17 cellular contexts compared by ENCODE assay signal in genomic region chr6:18021166-18021850, GRCh38. TPM values are rescaled to one million over a fixed set of nuclear protein-coding genes. Genes with fewer than 3 reads are reported as not detected.
DNase-seq lines count a peak whose midpoint lies in the region; ATAC-seq, FAIRE-seq and TF ChIP-seq lines count a peak whose summit lies in the region.
"Had no signal": no experiment of that assay in that cellular context is flagged by ENCODE, and none has a peak within 500 bp of the region (broad histone marks: within the 10 kb centered on the region; RNA-seq: fewer than 3 reads in every experiment).

No MANE protein-coding gene starts in this region.

- H2BK12ac ChIP-seq in H9 (ENCODE audit: insufficient read length, low read depth, low read length), result no peak overlapping the region

- H2AK5ac ChIP-seq in H9 (ENCODE audit: insufficient read length, low read length), result no peak overlapping the region

- H4K91ac ChIP-seq in H9 (ENCODE audit: insufficient read length, low read depth, low read length), result no peak overlapping the region

- no peak overlapping the region; the same call in 1 of the 2 replicates for H3K14ac ChIP-seq in H9 (ENCODE audit: insufficient read depth, low read length)

- TF ChIP-seq POLR2A in H54 (IDR thresholded peaks at IDR 0.05; ENCODE audit: low read depth, low read length), result no peak

- CTCF ChIA-PET in Panc1 (lab: Charles Lee), result no interaction called here

- H3K9me3 ChIP-seq in H9 (ENCODE audit: control insufficient read depth, low read depth, low read length) (no peaks in the 10 kb centered on the region), Panc1 (ENCODE audit: control insufficient read depth, insufficient read depth, low read depth, low read length) (no peaks in the 10 kb centered on the region)
- H3K9me3 ChIP-seq: SJCRH30 had no signal

- H3K36me3 Mint-ChIP-seq in H9 (ENCODE audit: insufficient read depth in 1 of 3, low read depth in 3 of 3), result peaks cover 0 to 11% (median 2%) of the 10 kb centered on the region in 3 experiments; a peak in 3 of 7 replicates
- H3K36me3 Mint-ChIP-seq in nephron (ENCODE audit: low read depth), result no peaks in the 10 kb centered on the region
- H3K36me3 Mint-ChIP-seq: CD4-positive, CD25-positive, alpha-beta regulatory T cell had no signal

- no peak overlapping the region; a peak in 1 of 5 replicates for H3K4me3 Mint-ChIP-seq in H9
- no peak overlapping the region for H3K4me3 Mint-ChIP-seq in nephron
- H3K4me3 Mint-ChIP-seq: CD4-positive, CD25-positive, alpha-beta regulatory T cell had no signal

- no peak for FAIRE-seq in H54 (lab: Jason Lieb, UNC)

- H2BK5ac ChIP-seq in H9 (ENCODE audit: insufficient read length, low read length), result no peak overlapping the region

- H3K4me1 ChIP-seq in H9 (ENCODE audit: insufficient read depth, low read length) (peaks cover 8% of the 10 kb centered on the region), Panc1 (ENCODE audit: control insufficient read depth, insufficient read depth, low read length) (no peaks in the 10 kb centered on the region)
- H3K4me1 ChIP-seq: SJCRH30 had no signal

- H3K27me3 ChIP-seq in H9 (ENCODE audit: insufficient read depth, low read length) (no peaks in the 10 kb centered on the region), Panc1 (ENCODE audit: control insufficient read depth, insufficient read depth, low read length) (no peaks in the 10 kb centered on the region)
- H3K27me3 ChIP-seq: SJCRH30 had no signal

- no peak overlapping the region for H2BK20ac ChIP-seq in H9 (ENCODE audit: low read depth, low read length, poor library complexity, severe bottlenecking)

- no peak overlapping the region for H3K9ac ChIP-seq in H9 (ENCODE audit: extremely low read depth, insufficient read length, low read length)

- no peak overlapping the region for H2AFZ ChIP-seq in H9 (ENCODE audit: low read length)

- ATAC-seq in Panc1 (peak; percentile 70), GM18517 (IDR thresholded peaks at IDR 0.05; ENCODE audit: unreplicated experiment) (no peak), GM18861 (IDR thresholded peaks at IDR 0.05; ENCODE audit: unreplicated experiment) (no peak)

- no peak for DNase-seq in H9
- no peak for DNase-seq in Panc1 (ENCODE audit: low read depth, low spot score)
- DNase-seq in epithelial cell of esophagus (ENCODE audit: low read depth), result peak; percentile 78
- no peak for DNase-seq in H54 (ENCODE audit: insufficient read length, low spot score)
- no peak for DNase-seq in activated CD4-positive, alpha-beta T cell treated with anti-CD3 and anti-CD28 coated beads, Interleukin-2, amount 50 U/mL, for 4 hours
- DNase-seq: Calu3; CD4-positive, CD25-positive, alpha-beta regulatory T cell; DND-41; Karpas-422; NCI-H1417 treated with DMSO at 0.1 percent for 48 hours; NCI-H2081; NCI-H510A treated with DMSO at 0.1 percent for 48 hours; SJCRH30; SW 1271 had no signal

- H3K79me2 ChIP-seq in H9 (ENCODE audit: insufficient read depth, low read length), result no peaks in the 10 kb centered on the region

- peaks cover 46 to 53% of the 10 kb centered on the region in 2 experiments for H3K4me1 Mint-ChIP-seq in H9
- H3K4me1 Mint-ChIP-seq in nephron, result peaks cover 31% of the 10 kb centered on the region
- H3K4me1 Mint-ChIP-seq: CD4-positive, CD25-positive, alpha-beta regulatory T cell had no signal

- POLR2A ChIA-PET in Panc1 (lab: Charles Lee), result interaction anchor here (0.6 kb wide), 1 partner anchor 169 kb away, joined by 5 read pairs; no protein-coding TSS in a partner anchor

- in situ Hi-C loops in Panc1 (cut with HindIII; ENCODE audit: low pct_unique_long_range_greater_than_20kb, low sequenced_read_pairs), result no loop called here

- H3K23me2 ChIP-seq in H9 (ENCODE audit: insufficient read length, low read depth, low read length, poor library complexity, severe bottlenecking), result no peaks in the 10 kb centered on the region

- no peak overlapping the region for H2BK15ac ChIP-seq in H9 (ENCODE audit: low read depth, low read length)

- H3T11ph ChIP-seq in H9 (ENCODE audit: low read length), result no peak overlapping the region

- H3K23ac ChIP-seq in H9 (ENCODE audit: insufficient read length, low read depth, low read length), result no peak overlapping the region

- H3K27ac Mint-ChIP-seq in H9 (peak overlapping the region in 2 of 3 experiments; percentile 11 to 62; a peak in 6 of 7 replicates), nephron (peak overlapping the region; percentile 78 to 94 (median 80))
- H3K27ac Mint-ChIP-seq: CD4-positive, CD25-positive, alpha-beta regulatory T cell had no signal

- H3K4me3 ChIP-seq in Panc1 (ENCODE audit: low read depth in 2 of 2, low read length in 2 of 2) (no peak overlapping the region), epithelial cell of esophagus (ENCODE audit: low read length) (no peak overlapping the region)
- H3K4me3 ChIP-seq: SJCRH30 had no signal

- intact Hi-C loops in Panc1 (cut with micrococcal nuclease; ENCODE audit: unreplicated experiment), result no loop called here

- H4K8ac ChIP-seq in H9 (replicated peaks; ENCODE audit: insufficient read length, low read depth, low read length), result no peak overlapping the region

- no peaks in the 10 kb centered on the region for H3K36me3 ChIP-seq in Panc1 (ENCODE audit: control insufficient read depth, insufficient read depth, low read length)
- H3K36me3 ChIP-seq: SJCRH30 had no signal

- H3K79me1 ChIP-seq in H9 (ENCODE audit: insufficient read depth, low read depth, low read length, poor library complexity, severe bottlenecking), result no peaks in the 10 kb centered on the region

- H3K27me3 Mint-ChIP-seq in H9 (ENCODE audit: low read depth), result no peaks in the 10 kb centered on the region
- no peaks in the 10 kb centered on the region for H3K27me3 Mint-ChIP-seq in nephron (ENCODE audit: low read depth)

- H4K20me1 ChIP-seq in H9 (ENCODE audit: control insufficient read depth, insufficient read depth, insufficient read length), result no peaks in the 10 kb centered on the region

- no TSS peak for BruUV-seq in Panc1 (replicated peaks; lab: Mats Ljungman, UMichigan)

- H3K18ac ChIP-seq in H9 (ENCODE audit: insufficient read length, low read depth, low read length), result no peak overlapping the region

- H3K4ac ChIP-seq in H9 (ENCODE audit: low read depth, low read length), result no peak overlapping the region

- H2BK120ac ChIP-seq in H9 (ENCODE audit: low read depth, low read length, poor library complexity, severe bottlenecking), result no peak overlapping the region

- H3K9me3 Mint-ChIP-seq in H9 (peaks cover 0 to 3% of the 10 kb centered on the region in 2 experiments; a peak in 3 of 5 replicates), nephron (no peaks in the 10 kb centered on the region)

- no peak for TF ChIP-seq CTCF in H9 (conservative IDR thresholded peaks at IDR 0.05)
- no peak for TF ChIP-seq CTCF in Panc1 (IDR thresholded peaks at IDR 0.05)
- no peak for TF ChIP-seq CTCF in epithelial cell of esophagus (IDR thresholded peaks at IDR 0.05; ENCODE audit: insufficient read depth, low read depth, low read length, missing control alignments)
- no peak for TF ChIP-seq CTCF in nephron (IDR thresholded peaks at IDR 0.05; ENCODE audit: unreplicated experiment in 3 of 3)

- H3K27ac ChIP-seq in H9 (ENCODE audit: insufficient read length, low read depth, low read length) (no peak overlapping the region), Panc1 (ENCODE audit: low read length) (no peak overlapping the region)
- H3K27ac ChIP-seq: SJCRH30 had no signal

- H3K56ac ChIP-seq in H9 (ENCODE audit: insufficient read length, low read depth, low read length), result no peak overlapping the region

- H3K4me2 ChIP-seq in H9 (ENCODE audit: insufficient read depth, insufficient read length, low read length), result no peak overlapping the region

- H4K5ac ChIP-seq in H9 (ENCODE audit: insufficient read length, low read depth, low read length), result no peak overlapping the region

- no CpG with 5 or more reads among the region's 18 CpGs for WGBS in H9 (ENCODE audit: extremely low coverage, insufficient read length, low lambda C conversion rate)

RNA-seq across cellular contexts. Expression of gene KIF13A, which starts 33.9 kb away (rescaled TPM):
- total RNA-seq in H9 (2021) (38.2 and 43.1 TPM in 2 replicates), Panc1 (2021; ENCODE audit: unreplicated experiment) (49.3 TPM)
- polyA plus RNA-seq in Panc1 (2012; ENCODE audit: insufficient read length), result 24.5 TPM
- polyA plus RNA-seq: CD4-positive, CD25-positive, alpha-beta regulatory T cell had no signal
